ENCODE assay signal across 2 cellular contexts in the genomic region with DNA sequence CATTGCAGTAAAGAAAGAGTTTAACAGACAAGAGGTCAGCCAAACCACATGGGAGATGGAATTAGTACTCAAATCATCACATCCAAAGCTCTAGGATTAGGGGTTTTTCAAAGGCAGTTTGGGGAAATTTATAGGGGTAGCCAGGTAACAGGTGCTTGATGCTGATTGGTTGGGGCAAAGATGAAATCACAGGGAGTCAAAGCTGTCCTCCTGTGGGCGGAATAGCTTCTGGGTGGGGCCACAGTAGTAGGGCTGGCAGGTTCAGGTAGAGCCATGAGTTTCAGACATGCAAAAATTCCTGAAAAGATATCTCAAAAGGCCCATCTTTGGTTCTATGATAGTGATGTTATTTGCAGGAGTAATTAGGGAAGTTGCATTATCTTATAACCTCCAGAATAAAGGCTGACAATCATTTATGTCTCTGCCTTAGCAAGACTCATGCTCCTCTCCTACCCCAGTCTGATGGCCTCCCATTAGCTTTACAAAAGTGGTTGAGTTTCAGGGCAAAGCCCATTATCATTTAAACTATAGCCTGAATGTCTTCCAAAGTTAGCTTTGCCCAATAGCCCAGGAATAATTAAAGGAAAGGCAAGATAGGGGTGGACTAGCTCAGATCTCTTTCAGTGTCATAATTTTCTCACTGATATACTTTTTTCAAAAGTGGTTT.
TF ChIP-seq lines count a peak whose summit lies in the region.

No MANE protein-coding gene starts in this region.

TF ChIP-seq in GM23338, 12 proteins besides CTCF, POLR2A, EP300 and RAD21 (continued from another document):
- TF ChIP-seq, protein P1, sequence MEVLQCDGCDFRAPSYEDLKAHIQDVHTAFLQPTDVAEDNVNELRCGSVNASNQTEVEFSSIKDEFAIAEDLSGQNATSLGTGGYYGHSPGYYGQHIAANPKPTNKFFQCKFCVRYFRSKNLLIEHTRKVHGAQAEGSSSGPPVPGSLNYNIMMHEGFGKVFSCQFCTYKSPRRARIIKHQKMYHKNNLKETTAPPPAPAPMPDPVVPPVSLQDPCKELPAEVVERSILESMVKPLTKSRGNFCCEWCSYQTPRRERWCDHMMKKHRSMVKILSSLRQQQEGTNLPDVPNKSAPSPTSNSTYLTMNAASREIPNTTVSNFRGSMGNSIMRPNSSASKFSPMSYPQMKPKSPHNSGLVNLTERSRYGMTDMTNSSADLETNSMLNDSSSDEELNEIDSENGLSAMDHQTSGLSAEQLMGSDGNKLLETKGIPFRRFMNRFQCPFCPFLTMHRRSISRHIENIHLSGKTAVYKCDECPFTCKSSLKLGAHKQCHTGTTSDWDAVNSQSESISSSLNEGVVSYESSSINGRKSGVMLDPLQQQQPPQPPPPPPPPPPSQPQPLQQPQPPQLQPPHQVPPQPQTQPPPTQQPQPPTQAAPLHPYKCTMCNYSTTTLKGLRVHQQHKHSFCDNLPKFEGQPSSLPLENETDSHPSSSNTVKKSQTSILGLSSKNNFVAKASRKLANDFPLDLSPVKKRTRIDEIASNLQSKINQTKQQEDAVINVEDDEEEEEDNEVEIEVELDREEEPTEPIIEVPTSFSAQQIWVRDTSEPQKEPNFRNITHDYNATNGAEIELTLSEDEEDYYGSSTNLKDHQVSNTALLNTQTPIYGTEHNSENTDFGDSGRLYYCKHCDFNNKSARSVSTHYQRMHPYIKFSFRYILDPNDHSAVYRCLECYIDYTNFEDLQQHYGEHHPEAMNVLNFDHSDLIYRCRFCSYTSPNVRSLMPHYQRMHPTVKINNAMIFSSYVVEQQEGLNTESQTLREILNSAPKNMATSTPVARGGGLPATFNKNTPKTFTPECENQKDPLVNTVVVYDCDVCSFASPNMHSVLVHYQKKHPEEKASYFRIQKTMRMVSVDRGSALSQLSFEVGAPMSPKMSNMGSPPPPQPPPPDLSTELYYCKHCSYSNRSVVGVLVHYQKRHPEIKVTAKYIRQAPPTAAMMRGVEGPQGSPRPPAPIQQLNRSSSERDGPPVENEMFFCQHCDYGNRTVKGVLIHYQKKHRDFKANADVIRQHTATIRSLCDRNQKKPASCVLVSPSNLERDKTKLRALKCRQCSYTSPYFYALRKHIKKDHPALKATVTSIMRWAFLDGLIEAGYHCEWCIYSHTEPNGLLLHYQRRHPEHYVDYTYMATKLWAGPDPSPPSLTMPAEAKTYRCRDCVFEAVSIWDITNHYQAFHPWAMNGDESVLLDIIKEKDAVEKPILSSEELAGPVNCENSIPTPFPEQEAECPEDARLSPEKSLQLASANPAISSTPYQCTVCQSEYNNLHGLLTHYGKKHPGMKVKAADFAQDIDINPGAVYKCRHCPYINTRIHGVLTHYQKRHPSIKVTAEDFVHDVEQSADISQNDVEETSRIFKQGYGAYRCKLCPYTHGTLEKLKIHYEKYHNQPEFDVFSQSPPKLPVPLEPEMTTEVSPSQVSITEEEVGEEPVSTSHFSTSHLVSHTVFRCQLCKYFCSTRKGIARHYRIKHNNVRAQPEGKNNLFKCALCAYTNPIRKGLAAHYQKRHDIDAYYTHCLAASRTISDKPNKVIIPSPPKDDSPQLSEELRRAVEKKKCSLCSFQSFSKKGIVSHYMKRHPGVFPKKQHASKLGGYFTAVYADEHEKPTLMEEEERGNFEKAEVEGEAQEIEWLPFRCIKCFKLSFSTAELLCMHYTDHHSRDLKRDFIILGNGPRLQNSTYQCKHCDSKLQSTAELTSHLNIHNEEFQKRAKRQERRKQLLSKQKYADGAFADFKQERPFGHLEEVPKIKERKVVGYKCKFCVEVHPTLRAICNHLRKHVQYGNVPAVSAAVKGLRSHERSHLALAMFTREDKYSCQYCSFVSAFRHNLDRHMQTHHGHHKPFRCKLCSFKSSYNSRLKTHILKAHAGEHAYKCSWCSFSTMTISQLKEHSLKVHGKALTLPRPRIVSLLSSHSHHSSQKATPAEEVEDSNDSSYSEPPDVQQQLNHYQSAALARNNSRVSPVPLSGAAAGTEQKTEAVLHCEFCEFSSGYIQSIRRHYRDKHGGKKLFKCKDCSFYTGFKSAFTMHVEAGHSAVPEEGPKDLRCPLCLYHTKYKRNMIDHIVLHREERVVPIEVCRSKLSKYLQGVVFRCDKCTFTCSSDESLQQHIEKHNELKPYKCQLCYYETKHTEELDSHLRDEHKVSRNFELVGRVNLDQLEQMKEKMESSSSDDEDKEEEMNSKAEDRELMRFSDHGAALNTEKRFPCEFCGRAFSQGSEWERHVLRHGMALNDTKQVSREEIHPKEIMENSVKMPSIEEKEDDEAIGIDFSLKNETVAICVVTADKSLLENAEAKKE (CRISPR knock-in tag; IDR thresholded peaks at IDR 0.05): peak; percentile 51; the same call in 1 of the 2 replicates

TF ChIP-seq in WTC11, 78 proteins besides CTCF, POLR2A, EP300 and RAD21 (continued from another document):
- TF ChIP-seq, protein P2, sequence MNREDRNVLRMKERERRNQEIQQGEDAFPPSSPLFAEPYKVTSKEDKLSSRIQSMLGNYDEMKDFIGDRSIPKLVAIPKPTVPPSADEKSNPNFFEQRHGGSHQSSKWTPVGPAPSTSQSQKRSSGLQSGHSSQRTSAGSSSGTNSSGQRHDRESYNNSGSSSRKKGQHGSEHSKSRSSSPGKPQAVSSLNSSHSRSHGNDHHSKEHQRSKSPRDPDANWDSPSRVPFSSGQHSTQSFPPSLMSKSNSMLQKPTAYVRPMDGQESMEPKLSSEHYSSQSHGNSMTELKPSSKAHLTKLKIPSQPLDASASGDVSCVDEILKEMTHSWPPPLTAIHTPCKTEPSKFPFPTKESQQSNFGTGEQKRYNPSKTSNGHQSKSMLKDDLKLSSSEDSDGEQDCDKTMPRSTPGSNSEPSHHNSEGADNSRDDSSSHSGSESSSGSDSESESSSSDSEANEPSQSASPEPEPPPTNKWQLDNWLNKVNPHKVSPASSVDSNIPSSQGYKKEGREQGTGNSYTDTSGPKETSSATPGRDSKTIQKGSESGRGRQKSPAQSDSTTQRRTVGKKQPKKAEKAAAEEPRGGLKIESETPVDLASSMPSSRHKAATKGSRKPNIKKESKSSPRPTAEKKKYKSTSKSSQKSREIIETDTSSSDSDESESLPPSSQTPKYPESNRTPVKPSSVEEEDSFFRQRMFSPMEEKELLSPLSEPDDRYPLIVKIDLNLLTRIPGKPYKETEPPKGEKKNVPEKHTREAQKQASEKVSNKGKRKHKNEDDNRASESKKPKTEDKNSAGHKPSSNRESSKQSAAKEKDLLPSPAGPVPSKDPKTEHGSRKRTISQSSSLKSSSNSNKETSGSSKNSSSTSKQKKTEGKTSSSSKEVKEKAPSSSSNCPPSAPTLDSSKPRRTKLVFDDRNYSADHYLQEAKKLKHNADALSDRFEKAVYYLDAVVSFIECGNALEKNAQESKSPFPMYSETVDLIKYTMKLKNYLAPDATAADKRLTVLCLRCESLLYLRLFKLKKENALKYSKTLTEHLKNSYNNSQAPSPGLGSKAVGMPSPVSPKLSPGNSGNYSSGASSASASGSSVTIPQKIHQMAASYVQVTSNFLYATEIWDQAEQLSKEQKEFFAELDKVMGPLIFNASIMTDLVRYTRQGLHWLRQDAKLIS (CRISPR knock-in tag; IDR thresholded peaks at IDR 0.05; ENCODE audit: borderline replicate concordance): no peak
- TF ChIP-seq TCF7 (CRISPR knock-in tag; IDR thresholded peaks at IDR 0.05; ENCODE audit: low read depth) (no peak), NFATC4 (CRISPR knock-in tag; IDR thresholded peaks at IDR 0.05) (no peak), OVOL2 (CRISPR knock-in tag; IDR thresholded peaks at IDR 0.05; ENCODE audit: borderline replicate concordance) (no peak)
- TF ChIP-seq, protein P3, sequence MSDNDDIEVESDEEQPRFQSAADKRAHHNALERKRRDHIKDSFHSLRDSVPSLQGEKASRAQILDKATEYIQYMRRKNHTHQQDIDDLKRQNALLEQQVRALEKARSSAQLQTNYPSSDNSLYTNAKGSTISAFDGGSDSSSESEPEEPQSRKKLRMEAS (CRISPR knock-in tag; IDR thresholded peaks at IDR 0.05): no peak
